ENCODE assay signal across 8 cellular contexts in the genomic region with DNA sequence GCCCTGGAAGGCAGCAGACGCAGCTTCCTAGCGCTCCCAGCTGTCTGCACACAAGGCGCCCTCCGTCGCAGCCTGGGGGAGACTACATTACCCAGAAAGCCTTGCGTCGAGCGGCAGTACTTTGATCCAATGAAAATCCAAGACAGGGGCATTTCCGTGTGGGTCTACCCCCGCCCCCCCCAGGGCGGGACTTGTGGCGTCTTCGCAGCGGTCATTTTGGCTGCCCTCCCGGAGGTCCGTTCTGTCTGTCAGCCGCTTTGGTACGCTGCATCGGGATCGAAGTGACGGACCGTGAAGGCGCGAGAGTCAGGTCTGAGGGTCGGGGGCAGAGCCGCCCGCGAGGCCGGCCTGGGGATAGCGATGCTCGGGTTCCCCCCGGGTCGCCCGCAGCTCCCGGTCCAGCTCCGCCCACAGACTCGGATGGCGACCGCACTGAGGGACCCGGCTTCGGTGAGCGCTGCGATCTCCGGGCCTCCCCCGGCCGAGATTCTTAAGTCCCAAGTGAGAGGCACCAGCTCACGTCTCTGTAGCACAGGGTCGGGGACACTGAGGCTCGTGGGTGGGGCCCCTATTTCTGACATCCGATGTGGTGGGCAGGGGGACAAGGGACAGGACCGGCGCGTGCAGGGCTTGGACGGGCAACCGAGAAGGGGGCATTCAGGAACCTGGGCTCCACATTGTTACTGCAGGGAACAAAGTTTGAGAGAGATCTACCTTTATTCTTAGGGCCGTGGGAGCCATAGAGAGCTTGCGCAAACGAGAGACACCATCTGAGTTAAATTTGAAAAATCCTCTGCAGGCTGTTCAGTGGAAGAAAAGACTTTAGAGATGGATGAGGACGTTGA. TPM values are rescaled to one million over a fixed set of nuclear protein-coding genes. Genes with fewer than 3 reads are reported as not detected.
DNase-seq lines count a peak whose midpoint lies in the region; ATAC-seq and TF ChIP-seq lines count a peak whose summit lies in the region.

Gene ZNF211, plus strand, starts transcription at position 182 of the 845 bp plus-strand sequence. Its CDS starts 179 bp downstream, at position 361.

- intact Hi-C loops in activated T-helper 2 cell treated with anti-CD3 and anti-CD28 coated beads, Interferon-gamma antibody, Interleukin-2, Interleukin-4, amounts not matched to agents 10 μg/mL and 5 μg/mL and 100 μg/mL, durations not matched to agents 14 hours and 24 hours and 36 hours (cut with micrococcal nuclease) = loop anchor here (1.0 to 5.0 kb wide), 5 partner anchors 19 to 222 kb away; partner anchors contain the start of genes ZIK1, ZNF134, ZNF17 and ZNF530
- intact Hi-C loops in natural killer cell (cut with micrococcal nuclease) = loop anchor here (1.0 to 10.0 kb wide), 4 partner anchors 19 to 146 kb away; partner anchors contain the start of genes ZNF134, ZNF416, ZNF419 and ZNF551

- peak; percentile 94 for DNase-seq in Daoy (ENCODE audit: low read depth)
- peak; percentile 99 for DNase-seq in Karpas-422
- DNase-seq in RWPE1 (ENCODE audit: low spot score) = peak; percentile 96
- DNase-seq in activated T-helper 2 cell treated with anti-CD3 and anti-CD28 coated beads, Interferon-gamma antibody, Interleukin-2, Interleukin-4, amounts not matched to agents 10 μg/mL and 5 μg/mL and 100 μg/mL, durations not matched to agents 14 hours and 24 hours and 36 hours (ENCODE audit: low spot score) = peak; percentile 78
- DNase-seq in fibroblast of pulmonary artery (ENCODE audit: low read depth) = peak; percentile 95
- DNase-seq in natural killer cell = peak; percentile 89
- peak; percentile 76 to 87 (median 81) for DNase-seq in stimulated activated naive CD4-positive, alpha-beta T cell (lab: John Stamatoyannopoulos, UW)

- H3K9me2 ChIP-seq in Karpas-422 (replicated peaks; ENCODE audit: insufficient read depth, low read length) = no peaks in the 10 kb centered on the region

- H3K27ac Mint-ChIP-seq in activated T-helper 2 cell treated with anti-CD3 and anti-CD28 coated beads, Interferon-gamma antibody, Interleukin-2, Interleukin-4, amounts not matched to agents 10 μg/mL and 5 μg/mL and 100 μg/mL, durations not matched to agents 14 hours and 24 hours and 36 hours = peak within 1 kb of the TSS; percentile 65
- peak within 1 kb of the TSS; percentile 87 to 91 for H3K27ac Mint-ChIP-seq in natural killer cell

- H3K9me3 ChIP-seq in Karpas-422 (ENCODE audit: low read length) = peaks cover 33% of the 10 kb centered on the region

- TF ChIP-seq CTCF in RWPE1 (conservative IDR thresholded peaks at IDR 0.05; ENCODE audit: low read depth) (no peak), fibroblast of pulmonary artery (IDR thresholded peaks at IDR 0.05; ENCODE audit: low read length, missing control alignments) (no peak), natural killer cell (IDR thresholded peaks at IDR 0.05) (no peak)

- H3K9me3 Mint-ChIP-seq in activated T-helper 2 cell treated with anti-CD3 and anti-CD28 coated beads, Interferon-gamma antibody, Interleukin-2, Interleukin-4, amounts not matched to agents 10 μg/mL and 5 μg/mL and 100 μg/mL, durations not matched to agents 14 hours and 24 hours and 36 hours = peaks cover 48% of the 10 kb centered on the region
- H3K9me3 Mint-ChIP-seq in natural killer cell = peaks cover 6 to 18% of the 10 kb centered on the region in 2 donors

- H3K36me3 ChIP-seq in Karpas-422 (ENCODE audit: insufficient read depth, low read length) = peaks cover 44% of the 10 kb centered on the region

- CTCF ChIA-PET in RWPE1 (lab: Yijun Ruan, JAX) = interaction anchor here (0.5 to 0.7 kb wide), 4 partner anchors 14 to 522 kb away, joined by 3 to 4 read pairs (median 4); no protein-coding TSS in a partner anchor

- peak within 1 kb of the TSS; percentile 95 for H3K4me3 ChIP-seq in Karpas-422 (ENCODE audit: low read length)
- peak within 1 kb of the TSS; percentile 88 for H3K4me3 ChIP-seq in fibroblast of pulmonary artery (replicated peaks; ENCODE audit: low read depth, low read length)

- H3K4me3 Mint-ChIP-seq in activated T-helper 2 cell treated with anti-CD3 and anti-CD28 coated beads, Interferon-gamma antibody, Interleukin-2, Interleukin-4, amounts not matched to agents 10 μg/mL and 5 μg/mL and 100 μg/mL, durations not matched to agents 14 hours and 24 hours and 36 hours (ENCODE audit: low read depth) = peak within 1 kb of the TSS; percentile 91
- peak within 1 kb of the TSS; percentile 94 for H3K4me3 Mint-ChIP-seq in natural killer cell

- no peaks in the 10 kb centered on the region for H3K27me3 ChIP-seq in Karpas-422 (ENCODE audit: low read length)

- H3K4me1 ChIP-seq in Karpas-422 (ENCODE audit: low read length) = peaks cover 13% of the 10 kb centered on the region

- peak within 1 kb of the TSS; percentile 96 for H3K4me2 ChIP-seq in Karpas-422 (ENCODE audit: low read depth, low read length, poor library complexity, severe bottlenecking)

- POLR2A ChIA-PET in RWPE1 (lab: Yijun Ruan, JAX; ENCODE audit: low non-redundant PET) = no interaction called here

- peaks cover 47% of the 10 kb centered on the region for H3K36me3 Mint-ChIP-seq in activated T-helper 2 cell treated with anti-CD3 and anti-CD28 coated beads, Interferon-gamma antibody, Interleukin-2, Interleukin-4, amounts not matched to agents 10 μg/mL and 5 μg/mL and 100 μg/mL, durations not matched to agents 14 hours and 24 hours and 36 hours (ENCODE audit: low read depth)
- H3K36me3 Mint-ChIP-seq in natural killer cell = peaks cover 33% of the 10 kb centered on the region

- H2AFZ ChIP-seq in Karpas-422 (ENCODE audit: low read length) = peak within 1 kb of the TSS; percentile 92

- H3K27ac ChIP-seq in Karpas-422 (ENCODE audit: low read length) (no peak within 1 kb of the TSS), RWPE1 (peak within 1 kb of the TSS; percentile 71)

- no peaks in the 10 kb centered on the region for H4K20me1 ChIP-seq in Karpas-422 (ENCODE audit: insufficient read depth, low read depth, low read length)

- peak within 1 kb of the TSS; percentile 92 for H3K9ac ChIP-seq in Karpas-422 (ENCODE audit: low read length)

- H3K79me2 ChIP-seq in Karpas-422 (ENCODE audit: low read length) = peaks cover 29% of the 10 kb centered on the region

- H3K4me1 Mint-ChIP-seq in activated T-helper 2 cell treated with anti-CD3 and anti-CD28 coated beads, Interferon-gamma antibody, Interleukin-2, Interleukin-4, amounts not matched to agents 10 μg/mL and 5 μg/mL and 100 μg/mL, durations not matched to agents 14 hours and 24 hours and 36 hours (ENCODE audit: low read depth) = peaks cover 16% of the 10 kb centered on the region
- peaks cover 24 to 32% of the 10 kb centered on the region in 2 donors for H3K4me1 Mint-ChIP-seq in natural killer cell

- H3K27me3 Mint-ChIP-seq in activated T-helper 2 cell treated with anti-CD3 and anti-CD28 coated beads, Interferon-gamma antibody, Interleukin-2, Interleukin-4, amounts not matched to agents 10 μg/mL and 5 μg/mL and 100 μg/mL, durations not matched to agents 14 hours and 24 hours and 36 hours (ENCODE audit: low read depth) = no peaks in the 10 kb centered on the region
- H3K27me3 Mint-ChIP-seq in natural killer cell (ENCODE audit: low read depth in 2 of 2) = no peaks in the 10 kb centered on the region

- ATAC-seq in GM21825 (IDR thresholded peaks at IDR 0.05; ENCODE audit: unreplicated experiment) (peak; percentile 96), natural killer cell (peak; percentile 99 to 100 (median 100))

RNA-seq across cellular contexts. Expression of gene ZNF211, which starts in this region (rescaled TPM):
- 7.4 and 9.8 TPM in 2 replicates for total RNA-seq in Daoy (2014; rRNA removed; shearing (Covaris generic))
- total RNA-seq in Karpas-422 (2014; rRNA removed; shearing (Covaris generic); ENCODE audit: low replicate concordance) = 21.8 and 22.2 TPM in 2 replicates
- 9.6 and 10.6 TPM in 2 replicates for total RNA-seq in activated T-helper 2 cell treated with anti-CD3 and anti-CD28 coated beads, Interferon-gamma antibody, Interleukin-2, Interleukin-4, amounts not matched to agents 10 μg/mL and 5 μg/mL and 100 μg/mL, durations not matched to agents 14 hours and 24 hours and 36 hours
- total RNA-seq in natural killer cell = 10 to 100 TPM; 33.7 to 47.0 (median 36.9) TPM
